ENCODE assay signal across 12 cellular contexts in genomic region chr6:167113047-167113446, GRCh38. TPM values are rescaled to one million over a fixed set of nuclear protein-coding genes. Genes with fewer than 3 reads are reported as not detected.
DNase-seq lines count a peak whose midpoint lies in the region; ATAC-seq and TF ChIP-seq lines count a peak whose summit lies in the region.
"Had no signal": no experiment of that assay in that cellular context is flagged by ENCODE, and none has a peak within 500 bp of the region (broad histone marks: within the 10 kb centered on the region; RNA-seq: fewer than 3 reads in every experiment).

No MANE protein-coding gene starts in this region.

- H2BK12ac ChIP-seq in H9 (ENCODE audit: insufficient read length, low read depth, low read length), result no peak overlapping the region

- H3K4me2 ChIP-seq in osteoblast (ENCODE audit: insufficient read depth, low read length) (no peak overlapping the region), H9 (ENCODE audit: insufficient read depth, insufficient read length, low read length) (no peak overlapping the region)

- H3K4ac ChIP-seq in H9 (ENCODE audit: low read depth, low read length), result no peak overlapping the region

- no peak overlapping the region for H3K56ac ChIP-seq in H9 (ENCODE audit: insufficient read length, low read depth, low read length)

- H3K14ac ChIP-seq in H9 (ENCODE audit: insufficient read depth, low read length), result no peak overlapping the region

- intact Hi-C loops in lower lobe of right lung (cut with DNase I), result no loop called here

- no peak overlapping the region for H3K18ac ChIP-seq in H9 (ENCODE audit: insufficient read length, low read depth, low read length)

- H4K91ac ChIP-seq in H9 (ENCODE audit: insufficient read length, low read depth, low read length), result no peak overlapping the region

- peaks cover 2% of the 10 kb centered on the region for H3K36me3 Mint-ChIP-seq in activated T-cell treated with anti-CD3 and anti-CD28 coated beads, Interleukin-2, amount 50 U/mL, for 24 hours (ENCODE audit: low read depth)
- H3K36me3 Mint-ChIP-seq in H9 (ENCODE audit: insufficient read depth in 1 of 3, low read depth in 3 of 3), result peaks cover 0 to 4% (median 4%) of the 10 kb centered on the region in 3 experiments; a peak in 3 of 7 replicates
- peaks cover 6% of the 10 kb centered on the region for H3K36me3 Mint-ChIP-seq in nephron progenitor cell (ENCODE audit: low read depth)

- no peak overlapping the region for H4K5ac ChIP-seq in H9 (ENCODE audit: insufficient read length, low read depth, low read length)

- H3K23ac ChIP-seq in H9 (ENCODE audit: insufficient read length, low read depth, low read length), result no peak overlapping the region

- no peak overlapping the region for H2BK120ac ChIP-seq in H9 (ENCODE audit: low read depth, low read length, poor library complexity, severe bottlenecking)

- no peaks in the 10 kb centered on the region for H3K27me3 ChIP-seq in osteoblast (ENCODE audit: insufficient read depth, low read length)
- no peaks in the 10 kb centered on the region for H3K27me3 ChIP-seq in H9 (ENCODE audit: insufficient read depth, low read length)
- peaks cover 7% of the 10 kb centered on the region for H3K27me3 ChIP-seq in lower lobe of right lung (ENCODE audit: low read depth)

- H3T11ph ChIP-seq in H9 (ENCODE audit: low read length), result no peak overlapping the region

- no peak overlapping the region for H3K9ac ChIP-seq in H9 (ENCODE audit: extremely low read depth, insufficient read length, low read length)

- no peak overlapping the region for H2AK5ac ChIP-seq in H9 (ENCODE audit: insufficient read length, low read length)

- peak overlapping the region; percentile 78 for H3K4me3 Mint-ChIP-seq in activated T-cell treated with anti-CD3 and anti-CD28 coated beads, Interleukin-2, amount 50 U/mL, for 24 hours
- no peak overlapping the region for H3K4me3 Mint-ChIP-seq in H9
- no peak overlapping the region for H3K4me3 Mint-ChIP-seq in nephron progenitor cell

- WGBS in H9 (ENCODE audit: extremely low coverage, insufficient read length, low lambda C conversion rate), result no CpG with 5 or more reads among the region's 2 CpGs

- H3K4me3 ChIP-seq in osteoblast (ENCODE audit: insufficient read depth, low read length), result no peak overlapping the region
- no peak overlapping the region for H3K4me3 ChIP-seq in lower lobe of right lung
- H3K4me3 ChIP-seq: dorsolateral prefrontal cortex had no signal

- no peaks in the 10 kb centered on the region for H3K9me3 Mint-ChIP-seq in activated T-cell treated with anti-CD3 and anti-CD28 coated beads, Interleukin-2, amount 50 U/mL, for 24 hours
- H3K9me3 Mint-ChIP-seq in H9 (peaks cover 0 to 2% of the 10 kb centered on the region in 2 experiments; a peak in 1 of 5 replicates), nephron progenitor cell (peaks cover 8% of the 10 kb centered on the region)

- no peak overlapping the region for H2BK15ac ChIP-seq in H9 (ENCODE audit: low read depth, low read length)

- H3K27ac ChIP-seq in osteoblast (ENCODE audit: low read depth, low read length) (no peak overlapping the region), H9 (ENCODE audit: insufficient read length, low read depth, low read length) (no peak overlapping the region), lower lobe of right lung (no peak overlapping the region)
- H3K27ac ChIP-seq: dorsolateral prefrontal cortex had no signal

- H3K36me3 ChIP-seq in osteoblast (ENCODE audit: insufficient read depth, low read length) (no peaks in the 10 kb centered on the region), lower lobe of right lung (no peaks in the 10 kb centered on the region)

- H4K20me1 ChIP-seq in osteoblast (ENCODE audit: insufficient read depth, low read length) (no peaks in the 10 kb centered on the region), H9 (ENCODE audit: control insufficient read depth, insufficient read depth, insufficient read length) (no peaks in the 10 kb centered on the region)

- TF ChIP-seq CTCF in osteoblast (IDR thresholded peaks at IDR 0.05; ENCODE audit: extremely low read depth, low read depth, low read length), result no peak
- no peak for TF ChIP-seq CTCF in H9 (conservative IDR thresholded peaks at IDR 0.05)
- no peak for TF ChIP-seq CTCF in nephron progenitor cell (IDR thresholded peaks at IDR 0.05)
- no peak for TF ChIP-seq CTCF in lower lobe of right lung (IDR thresholded peaks at IDR 0.05)

- peaks cover 58% of the 10 kb centered on the region for H3K4me1 Mint-ChIP-seq in activated T-cell treated with anti-CD3 and anti-CD28 coated beads, Interleukin-2, amount 50 U/mL, for 24 hours (ENCODE audit: low read depth)
- H3K4me1 Mint-ChIP-seq in H9 (peaks cover 10 to 15% of the 10 kb centered on the region in 2 experiments), nephron progenitor cell (peaks cover 76% of the 10 kb centered on the region)

- ATAC-seq in GM21717 (IDR thresholded peaks at IDR 0.05; ENCODE audit: unreplicated experiment) (peak; percentile 45), HG03432 (IDR thresholded peaks at IDR 0.05; ENCODE audit: unreplicated experiment) (peak; percentile 61), lower lobe of right lung (no peak)

- H2AFZ ChIP-seq in osteoblast (ENCODE audit: low read length) (no peak overlapping the region), H9 (ENCODE audit: low read length) (no peak overlapping the region)

- no peak overlapping the region for H2BK5ac ChIP-seq in H9 (ENCODE audit: insufficient read length, low read length)

- H3K79me2 ChIP-seq in osteoblast (ENCODE audit: insufficient read depth, low read length) (no peaks in the 10 kb centered on the region), H9 (ENCODE audit: insufficient read depth, low read length) (no peaks in the 10 kb centered on the region)

- H3K4me1 ChIP-seq in osteoblast (ENCODE audit: insufficient read depth, low read length) (no peaks in the 10 kb centered on the region), H9 (ENCODE audit: insufficient read depth, low read length) (no peaks in the 10 kb centered on the region), lower lobe of right lung (no peaks in the 10 kb centered on the region)

- no peaks in the 10 kb centered on the region for H3K27me3 Mint-ChIP-seq in activated T-cell treated with anti-CD3 and anti-CD28 coated beads, Interleukin-2, amount 50 U/mL, for 24 hours
- H3K27me3 Mint-ChIP-seq in H9 (ENCODE audit: low read depth) (peaks cover 2% of the 10 kb centered on the region; the same call in 1 of the 2 replicates), nephron progenitor cell (ENCODE audit: low read depth, poor library complexity) (peaks cover 25% of the 10 kb centered on the region)

- no peaks in the 10 kb centered on the region for H3K23me2 ChIP-seq in H9 (ENCODE audit: insufficient read length, low read depth, low read length, poor library complexity, severe bottlenecking)

- no peak overlapping the region for H4K8ac ChIP-seq in H9 (replicated peaks; ENCODE audit: insufficient read length, low read depth, low read length)

- H3K27ac Mint-ChIP-seq in activated T-cell treated with anti-CD3 and anti-CD28 coated beads, Interleukin-2, amount 50 U/mL, for 24 hours, result peak overlapping the region; percentile 66
- H3K27ac Mint-ChIP-seq in H9 (no peak overlapping the region; a peak in 1 of 7 replicates), nephron progenitor cell (no peak overlapping the region)

- no peak for DNase-seq in activated T-cell treated with anti-CD3 and anti-CD28 coated beads, Interleukin-2, amount 50 U/mL, for 24 hours
- DNase-seq in activated T-cell treated with anti-CD3 and anti-CD28 coated beads, Interleukin-2, amount 50 U/mL, for 48 hours, result no peak
- DNase-seq in osteoblast (ENCODE audit: insufficient read length, low spot score, missing footprints) (peak; percentile 73), H9 (no peak), nephron progenitor cell (no peak), lower lobe of right lung (no peak)
- DNase-seq: ACHN, dorsolateral prefrontal cortex had no signal

- H3K9me3 ChIP-seq in osteoblast (ENCODE audit: low read depth, low read length), result no peaks in the 10 kb centered on the region
- no peaks in the 10 kb centered on the region for H3K9me3 ChIP-seq in H9 (ENCODE audit: control insufficient read depth, low read depth, low read length)
- no peaks in the 10 kb centered on the region for H3K9me3 ChIP-seq in lower lobe of right lung

- no peak overlapping the region for H2BK20ac ChIP-seq in H9 (ENCODE audit: low read depth, low read length, poor library complexity, severe bottlenecking)

- no peaks in the 10 kb centered on the region for H3K79me1 ChIP-seq in H9 (ENCODE audit: insufficient read depth, low read depth, low read length, poor library complexity, severe bottlenecking)

RNA-seq across cellular contexts. Expression of gene CCR6, which starts 9.8 kb away (rescaled TPM):
- total RNA-seq in osteoblast (not detected in 2 replicates), H9 (2021) (not detected in 2 replicates), lower lobe of right lung (0.83 TPM)
- total RNA-seq: osteocyte had no signal

RNA-seq across cellular contexts. Expression of gene GPR31, which starts 44.7 kb away (rescaled TPM):
- total RNA-seq in osteoblast (not detected in 2 replicates), H9 (2021) (not detected in 2 replicates), lower lobe of right lung (not detected)
- total RNA-seq: dorsolateral prefrontal cortex, M059J, osteocyte had no signal

Comparison
In these comparisons a context has a peak if more than half of its experiments do, and no peak if none do; other contexts are left out.
1. ATAC-seq: peak in GM21717 (single experiment) and HG03432 (single experiment); none in lower lobe of right lung (0 of 2).